In genomic region chr1:243495442-243496172, GRCh38 we compare ENCODE assay signal across 9 cellular contexts.
A peak's percentile ranks its signal among the peaks of the same experiment; 100 is the strongest.
DNase-seq lines count a peak whose midpoint lies in the region; ATAC-seq and TF ChIP-seq lines count a peak whose summit lies in the region.
"Had no signal": no experiment of that assay in that cellular context is flagged by ENCODE, and none has a peak within 500 bp of the region (broad histone marks: within the 10 kb centered on the region; RNA-seq: fewer than 3 reads in every experiment).

No MANE protein-coding gene starts in this region.

- H3K9me3 ChIP-seq in prostate gland: no peaks in the 10 kb centered on the region

- TF ChIP-seq CTCF in Calu3 (IDR thresholded peaks at IDR 0.05; ENCODE audit: unreplicated experiment): no peak
- TF ChIP-seq CTCF in RWPE1 (conservative IDR thresholded peaks at IDR 0.05; ENCODE audit: low read depth): no peak
- TF ChIP-seq CTCF in fibroblast of the aortic adventitia (IDR thresholded peaks at IDR 0.05; ENCODE audit: insufficient read depth, low read length): no peak
- no peak for TF ChIP-seq CTCF in prostate gland (IDR thresholded peaks at IDR 0.05)

- WGBS in prostate gland: 86% methylated on average over 22 of the region's 24 CpGs

- H3K9me3 Mint-ChIP-seq in Calu3 (ENCODE audit: low read depth, unreplicated experiment): no peaks in the 10 kb centered on the region

- peak overlapping the region; percentile 15; the same call in 1 of the 2 replicates for H3K27ac ChIP-seq in RWPE1
- peak overlapping the region; percentile 35 to 37 for H3K27ac ChIP-seq in prostate gland

- no peak for DNase-seq in Calu3
- no peak for DNase-seq in RWPE1 (ENCODE audit: low spot score)
- DNase-seq in fibroblast of the aortic adventitia (ENCODE audit: low read depth): peak; percentile 83
- DNase-seq in prostate gland (ENCODE audit: low spot score): no peak
- no peak for DNase-seq in NCI-H2081 treated with DMSO at 0.1 percent for 48 hours (lab: John Stamatoyannopoulos, UW)
- DNase-seq in stimulated activated CD4-positive, alpha-beta T cell treated with anti-CD3 and anti-CD28 coated beads, Interleukin-4, amount 100 ng/mL, for 4 hours: no peak
- DNase-seq: GDM1 had no signal

- peak overlapping the region; percentile 30 for H3K27ac Mint-ChIP-seq in Calu3 (ENCODE audit: unreplicated experiment)

- H3K27me3 Mint-ChIP-seq in Calu3 (ENCODE audit: unreplicated experiment): no peaks in the 10 kb centered on the region

- no peak overlapping the region for H3K4me3 Mint-ChIP-seq in Calu3 (ENCODE audit: low read depth, unreplicated experiment)

- no peaks in the 10 kb centered on the region for H3K27me3 ChIP-seq in prostate gland (replicated peaks; ENCODE audit: insufficient read depth)

- TF ChIP-seq POLR2A in prostate gland (IDR thresholded peaks at IDR 0.05): no peak

- CTCF ChIA-PET in Calu3 (lab: Charles Lee): no interaction called here
- CTCF ChIA-PET in RWPE1 (lab: Yijun Ruan, JAX): no interaction called here

- POLR2A ChIA-PET in RWPE1 (lab: Yijun Ruan, JAX; ENCODE audit: low non-redundant PET): no interaction called here

- no peak overlapping the region for H3K4me3 ChIP-seq in fibroblast of the aortic adventitia (ENCODE audit: low read depth, low read length)
- no peak overlapping the region for H3K4me3 ChIP-seq in prostate gland

- H3K36me3 ChIP-seq in prostate gland: no peaks in the 10 kb centered on the region

- H3K4me1 ChIP-seq in prostate gland (replicated peaks): no peaks in the 10 kb centered on the region

- intact Hi-C loops in Calu3 (cut with micrococcal nuclease; ENCODE audit: unreplicated experiment): no loop called here
- intact Hi-C loops in prostate gland (cut with DNase I): loop anchor here (10.0 kb wide), 1 partner anchor 549 kb away; no protein-coding TSS in a partner anchor

- no TSS peak for BruUV-seq in Calu3 (replicated peaks; lab: Mats Ljungman, UMichigan)

- no peak for ATAC-seq in HG02970 (IDR thresholded peaks at IDR 0.05; ENCODE audit: low FRiP score, unreplicated experiment)
- ATAC-seq in HG03432 (IDR thresholded peaks at IDR 0.05; ENCODE audit: unreplicated experiment): no peak

- no peaks in the 10 kb centered on the region for H3K4me1 Mint-ChIP-seq in Calu3 (ENCODE audit: low read depth, unreplicated experiment)

- peaks cover 12% of the 10 kb centered on the region for H3K36me3 Mint-ChIP-seq in Calu3 (ENCODE audit: insufficient read depth, unreplicated experiment)
